ENCODE assay signal across 16 cellular contexts in genomic region chr11:45187375-45187774, GRCh38. TPM values are rescaled to one million over a fixed set of nuclear protein-coding genes. Genes with fewer than 3 reads are reported as not detected.
DNase-seq lines count a peak whose midpoint lies in the region; TF ChIP-seq lines count a peak whose summit lies in the region.
"Had no signal": no experiment of that assay in that cellular context is flagged by ENCODE, and none has a peak within 500 bp of the region (broad histone marks: within the 10 kb centered on the region; RNA-seq: fewer than 3 reads in every experiment).

No MANE protein-coding gene starts in this region.

- no peak overlapping the region for H2BK120ac ChIP-seq in neuronal stem cell (ENCODE audit: low read depth, low read length)

- peaks cover 4% of the 10 kb centered on the region for H3K36me3 Mint-ChIP-seq in activated naive CD4-positive, alpha-beta T cell treated with anti-CD3 and anti-CD28 coated beads for 36 hours (ENCODE audit: low read depth)

- H3K27me3 Mint-ChIP-seq in activated naive CD4-positive, alpha-beta T cell treated with anti-CD3 and anti-CD28 coated beads for 36 hours (ENCODE audit: low read depth), result no peaks in the 10 kb centered on the region
- H3K27me3 Mint-ChIP-seq: CD4-positive, alpha-beta memory T cell had no signal

- no peaks in the 10 kb centered on the region for H3K27me3 ChIP-seq in neuronal stem cell (ENCODE audit: control insufficient read depth in 3 of 3, insufficient read depth in 3 of 3, low read depth in 1 of 3, low read length in 3 of 3)
- H3K27me3 ChIP-seq in sigmoid colon, result no peaks in the 10 kb centered on the region

- TF ChIP-seq CTCF in sigmoid colon (IDR thresholded peaks at IDR 0.05), result no peak

- H4K91ac ChIP-seq in neuronal stem cell (ENCODE audit: low read depth, low read length, poor library complexity), result no peak overlapping the region

- H2BK5ac ChIP-seq in neuronal stem cell (ENCODE audit: low read length), result no peak overlapping the region

- no peak overlapping the region for H3K27ac ChIP-seq in neuronal stem cell (replicated peaks; ENCODE audit: low read length)
- no peak overlapping the region for H3K27ac ChIP-seq in sigmoid colon

- no peak overlapping the region for H2AK5ac ChIP-seq in neuronal stem cell (ENCODE audit: low read depth, low read length)

- H3K4me1 Mint-ChIP-seq in activated naive CD4-positive, alpha-beta T cell treated with anti-CD3 and anti-CD28 coated beads for 36 hours (ENCODE audit: low read depth), result no peaks in the 10 kb centered on the region
- H3K4me1 Mint-ChIP-seq: CD4-positive, alpha-beta memory T cell had no signal

- no peak overlapping the region for H3K4me3 Mint-ChIP-seq in activated naive CD4-positive, alpha-beta T cell treated with anti-CD3 and anti-CD28 coated beads for 36 hours
- H3K4me3 Mint-ChIP-seq: CD4-positive, alpha-beta memory T cell; HFFc6 had no signal

- H3K27ac Mint-ChIP-seq in activated naive CD4-positive, alpha-beta T cell treated with anti-CD3 and anti-CD28 coated beads for 36 hours, result no peak overlapping the region
- H3K27ac Mint-ChIP-seq: HFFc6 had no signal

- no peaks in the 10 kb centered on the region for H3K9me3 Mint-ChIP-seq in activated naive CD4-positive, alpha-beta T cell treated with anti-CD3 and anti-CD28 coated beads for 36 hours
- H3K9me3 Mint-ChIP-seq: CD4-positive, alpha-beta memory T cell; HFFc6 had no signal

- H3K4me2 ChIP-seq in neuronal stem cell (ENCODE audit: insufficient read depth, low read length, poor library complexity, severe bottlenecking), result no peak overlapping the region

- no peak overlapping the region for H2AFZ ChIP-seq in neuronal stem cell (ENCODE audit: low read length)

- peak overlapping the region; percentile 58 for H3K14ac ChIP-seq in neuronal stem cell (ENCODE audit: low read length)

- no peak overlapping the region for H3K9ac ChIP-seq in neuronal stem cell (ENCODE audit: low read depth, low read length, poor library complexity)

- TF ChIP-seq EP300 in sigmoid colon (IDR thresholded peaks at IDR 0.05), result no peak

- H3K36me3 ChIP-seq in neuronal stem cell (replicated peaks in 1 of 2; ENCODE audit: control insufficient read depth in 2 of 2, insufficient read depth in 2 of 2, low read length in 2 of 2) (peaks cover 9 to 34% of the 10 kb centered on the region in 2 donors), sigmoid colon (peaks cover 11 to 91% (median 25%) of the 10 kb centered on the region in 4 donors)
- H3K36me3 ChIP-seq: HAP-1 had no signal

- H3K4me3 ChIP-seq in neuronal stem cell (ENCODE audit: low read length in 2 of 2) (no peak overlapping the region), sigmoid colon (no peak overlapping the region)
- H3K4me3 ChIP-seq: HAP-1 had no signal

- H3K79me1 ChIP-seq in neuronal stem cell (ENCODE audit: low read depth, low read length), result no peaks in the 10 kb centered on the region

- intact Hi-C loops in sigmoid colon (cut with DNase I), result loop anchor here (10.0 kb wide), 1 partner anchor 147 kb away; no protein-coding TSS in a partner anchor
- intact Hi-C loops in activated naive CD4-positive, alpha-beta T cell treated with anti-CD3 and anti-CD28 coated beads for 36 hours (cut with micrococcal nuclease), result no loop called here

- H3K4me1 ChIP-seq in neuronal stem cell (ENCODE audit: control insufficient read depth in 2 of 2, insufficient read depth in 1 of 2, low read depth in 1 of 2, low read length in 2 of 2), result no peaks in the 10 kb centered on the region
- H3K4me1 ChIP-seq in sigmoid colon, result peaks cover 0 to 10% (median 8%) of the 10 kb centered on the region in 4 donors
- H3K4me1 ChIP-seq: HAP-1 had no signal

- no peak overlapping the region for H3K18ac ChIP-seq in neuronal stem cell (ENCODE audit: low read length)

- TF ChIP-seq POLR2A in sigmoid colon (IDR thresholded peaks at IDR 0.05), result no peak

- no peak overlapping the region for H4K8ac ChIP-seq in neuronal stem cell (ENCODE audit: low read depth, low read length)

- no peak overlapping the region for H3K23ac ChIP-seq in neuronal stem cell (ENCODE audit: low read depth, low read length, poor library complexity)

- no peak overlapping the region for H2BK15ac ChIP-seq in neuronal stem cell (ENCODE audit: low read length)

- H2BK12ac ChIP-seq in neuronal stem cell (ENCODE audit: low read length), result no peak overlapping the region

- CTCF ChIA-PET in activated naive CD4-positive, alpha-beta T cell treated with anti-CD3 and anti-CD28 coated beads for 36 hours (lab: Charles Lee), result no interaction called here

- no peak overlapping the region for H3K4ac ChIP-seq in neuronal stem cell (ENCODE audit: low read length)

- peak; percentile 42 for DNase-seq in islet precursor cell
- DNase-seq in neuronal stem cell (ENCODE audit: low spot score), result no peak
- peak; percentile 52 for DNase-seq in sigmoid colon
- DNase-seq in NCI-H226, result no peak
- DNase-seq in activated CD4-positive, CD25-positive, alpha-beta regulatory T cell treated with anti-CD3 and anti-CD28 coated beads, Interleukin-2, amount 50 U/mL, for 72 hours, result no peak
- no peak for DNase-seq in activated naive CD4-positive, alpha-beta T cell treated with anti-CD3 and anti-CD28 coated beads for 36 hours
- DNase-seq: C1 segment of cervical spinal cord; Calu3; CD4-positive, alpha-beta memory T cell; COR-L47; DMS53; DMS79 treated with DMSO at 0.1 percent for 48 hours; GF-D8; GOT3; HFFc6 had no signal

- WGBS in neuronal stem cell (ENCODE audit: extremely low coverage in 2 of 2, insufficient read length in 2 of 2, insufficient replicate concordance in 1 of 2), 2 donors, result no CpG with 5 or more reads among the region's 3 CpGs
- 96 to 98% methylated on average over 3 of the region's 3 CpGs for WGBS in sigmoid colon, 2 donors

- H3K9me3 ChIP-seq in neuronal stem cell (replicated peaks in 1 of 2; ENCODE audit: control insufficient read depth in 2 of 2, insufficient read depth in 1 of 2, low read depth in 1 of 2, low read length in 2 of 2) (peaks cover 4 to 5% of the 10 kb centered on the region in 2 donors), sigmoid colon (no peaks in the 10 kb centered on the region)
- H3K9me3 ChIP-seq: HAP-1 had no signal

RNA-seq across cellular contexts. Expression of gene PRDM11, which starts 40.9 kb away (rescaled TPM):
- 2.6 TPM for polyA plus RNA-seq in neuronal stem cell (2013, experiment 1 of 2)
- 2.5 TPM for polyA plus RNA-seq in neuronal stem cell (2013, experiment 2 of 2)
- 10 to 100 TPM; 12.7 to 23.2 (median 20.7) TPM for total RNA-seq in sigmoid colon
- polyA plus RNA-seq in sigmoid colon, result 1 to 10 TPM in 2 of 3 donors, under 1 TPM in 1; 0.92 to 4.3 (median 1.8) TPM
- total RNA-seq in activated naive CD4-positive, alpha-beta T cell treated with anti-CD3 and anti-CD28 coated beads for 36 hours, result 1 to 10 TPM in 1 of 2 experiments, under 1 TPM in 1; 0.81 to 1.3 TPM

Comparison
In these comparisons a context has a peak if more than half of its experiments do, and no peak if none do; other contexts are left out.
1. DNase-seq: peak in islet precursor cell (single experiment) and sigmoid colon (single experiment); none in neuronal stem cell (single experiment), NCI-H226 (single experiment), activated CD4-positive, CD25-positive, alpha-beta regulatory T cell treated with anti-CD3 and anti-CD28 coated beads, Interleukin-2, amount 50 U/mL, for 72 hours (single experiment) and activated naive CD4-positive, alpha-beta T cell treated with anti-CD3 and anti-CD28 coated beads for 36 hours (single experiment).
2. RNA of gene PRDM11, which starts 40.9 kb away (total RNA-seq): 12.7 to 23.2 TPM in sigmoid colon; 0.81 to 1.3 TPM in activated naive CD4-positive, alpha-beta T cell treated with anti-CD3 and anti-CD28 coated beads for 36 hours; every median in the first group is over 4 times any median in the second.